ENCODE assay signal across 6 cellular contexts in the genomic region with DNA sequence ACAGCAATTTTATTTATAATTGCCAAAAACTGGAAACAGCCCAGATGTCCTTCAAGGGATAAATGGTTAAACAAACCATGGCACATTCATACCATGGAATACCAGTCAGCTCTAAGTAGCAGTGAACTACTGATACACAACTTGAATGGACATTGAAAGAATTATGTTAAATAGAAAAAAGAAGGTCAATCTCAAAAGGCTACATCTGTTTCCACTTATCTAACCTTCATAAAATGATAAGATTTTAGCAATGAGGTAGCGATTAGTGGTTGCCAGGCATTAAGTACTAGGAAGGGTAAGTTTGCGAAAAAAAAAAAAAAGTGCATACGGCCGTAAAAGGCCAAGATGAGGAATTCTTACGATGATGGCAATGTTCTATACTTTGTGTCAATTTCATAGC.
"Had no signal": no experiment of that assay in that cellular context is flagged by ENCODE, and none has a peak within 500 bp of the region (broad histone marks: within the 10 kb centered on the region; RNA-seq: fewer than 3 reads in every experiment).

No MANE protein-coding gene starts in this region.

- H3K36me3 ChIP-seq: HAP-1 had no signal

- DNase-seq: GOT3, H7, HFFc6, KBM-7 had no signal

- H3K27ac ChIP-seq: HL-60 had no signal

- H3K9me3 ChIP-seq: HAP-1 had no signal

- H3K4me1 ChIP-seq: HAP-1 had no signal

- H3K4me3 ChIP-seq: HAP-1 had no signal
